Comparison of ENCODE assay signal across 21 cellular contexts in genomic region chr13:33776510-33776909, GRCh38. TPM values are rescaled to one million over a fixed set of nuclear protein-coding genes. Genes with fewer than 3 reads are reported as not detected.
DNase-seq lines count a peak whose midpoint lies in the region; ATAC-seq, FAIRE-seq and TF ChIP-seq lines count a peak whose summit lies in the region.
"Had no signal": no experiment of that assay in that cellular context is flagged by ENCODE, and none has a peak within 500 bp of the region (broad histone marks: within the 10 kb centered on the region; RNA-seq: fewer than 3 reads in every experiment).

No MANE protein-coding gene starts in this region.

- DNase-seq in NCI-H1417 (lab: John Stamatoyannopoulos, UW) (peak in 2 of 3 experiments; percentile 18 to 53), NCI-H1417 treated with DMSO at 0.1 percent for 48 hours (lab: John Stamatoyannopoulos, UW) (no peak), NCI-H69 (lab: John Stamatoyannopoulos, UW) (peak; percentile 7), body of pancreas (peak; percentile 28 to 71 (median 52)), pancreas (peak in 3 of 6 donors; percentile 29 to 38 (median 36)), COLO668 (lab: John Stamatoyannopoulos, UW; ENCODE audit: unreplicated experiment) (no peak), NCI-H1105 treated with DMSO at 0.1 percent for 48 hours (lab: John Stamatoyannopoulos, UW) (no peak)
- DNase-seq: AML-193; CD8-positive, alpha-beta memory T cell; GOT3; HCEC 1CT; Kasumi-1; MG63; NCI-H2227 treated with DMSO at 0.1 percent for 48 hours; NCI-H510A; PC-3; Right ventricle myocardium superior; SW 1271; T-helper 17 cell had no signal

- no peak overlapping the region for H3K4me3 ChIP-seq in body of pancreas
- peak overlapping the region in 2 of 4 donors; percentile 2 to 14 for H3K4me3 ChIP-seq in pancreas
- H3K4me3 ChIP-seq: MG63 had no signal

- ATAC-seq in body of pancreas (peak; percentile 92), pancreas (peak; percentile 85 to 91 (median 88)), HG02763 (IDR thresholded peaks at IDR 0.05; ENCODE audit: unreplicated experiment) (no peak)
- ATAC-seq: PC-3, T-helper 17 cell had no signal

- H3K27me3 ChIP-seq in body of pancreas (no peaks in the 10 kb centered on the region), pancreas (no peaks in the 10 kb centered on the region)
- H3K27me3 ChIP-seq: MG63 had no signal

- intact Hi-C loops in body of pancreas (cut with DNase I), result no loop called here
- intact Hi-C loops in pancreas (cut with DNase I), result no loop called here

- FAIRE-seq in pancreas (lab: Jason Lieb, UNC), result no peak

- peaks cover 32% of the 10 kb centered on the region for H3K4me1 ChIP-seq in body of pancreas
- H3K4me1 ChIP-seq in pancreas, result peaks cover 20 to 31% (median 24%) of the 10 kb centered on the region in 3 donors

- TF ChIP-seq CTCF in body of pancreas (IDR thresholded peaks at IDR 0.05) (no peak), pancreas (IDR thresholded peaks at IDR 0.05) (no peak)

- WGBS in body of pancreas, 2 donors, result 8% methylated on average over 6 of the region's 6 CpGs
- WGBS in pancreas, 2 donors, result 5 to 6% methylated on average over 6 of the region's 6 CpGs

- no peak for TF ChIP-seq POLR2A in body of pancreas (IDR thresholded peaks at IDR 0.05)

- H3K27ac ChIP-seq in body of pancreas, result peak overlapping the region; percentile 29 to 86 (median 78)
- H3K27ac ChIP-seq in pancreas, result peak overlapping the region; percentile 26 to 90 (median 69)
- H3K27ac ChIP-seq: C4-2B had no signal

- H3K36me3 ChIP-seq in body of pancreas (replicated peaks in 1 of 2; ENCODE audit: insufficient read depth in 1 of 2, low read depth in 2 of 2), result no peaks in the 10 kb centered on the region
- no peaks in the 10 kb centered on the region for H3K36me3 ChIP-seq in pancreas
- H3K36me3 ChIP-seq: MG63 had no signal

- H3K9me3 ChIP-seq in body of pancreas (no peaks in the 10 kb centered on the region), pancreas (no peaks in the 10 kb centered on the region)
- H3K9me3 ChIP-seq: MG63 had no signal

RNA-seq across cellular contexts. Expression of gene RFC3, which starts 41.4 kb away (rescaled TPM):
- total RNA-seq in body of pancreas, result 10 to 100 TPM in 1 of 2 donors, 1 to 10 TPM in 1; 8.0 to 10.9 TPM
- total RNA-seq in pancreas, result 1 to 10 TPM; 2.4 to 4.0 (median 2.9) TPM
- polyA plus RNA-seq in pancreas, result 1 to 10 TPM; 1.4 to 5.7 TPM

Comparison
In these comparisons a context has a peak if more than half of its experiments do, and no peak if none do; other contexts are left out.
1. DNase-seq: peak in NCI-H1417 (2 of 3), NCI-H69 (single experiment) and body of pancreas (4 of 4); none in NCI-H1417 treated with DMSO at 0.1 percent for 48 hours (single experiment), COLO668 (single experiment) and NCI-H1105 treated with DMSO at 0.1 percent for 48 hours (single experiment).